Comparison of ENCODE assay signal across 1 cellular context in genomic region chr2:149410701-149411484, GRCh38.
TF ChIP-seq lines count a peak whose summit lies in the region.

No MANE protein-coding gene starts in this region.

TF ChIP-seq in HEK293, 187 proteins besides CTCF, POLR2A, EP300 and RAD21 (continued from another document):
- TF ChIP-seq BCL6B (tag by site-specific recombination; IDR thresholded peaks at IDR 0.05) (peak; percentile 24; the same call in 1 of the 2 replicates), ZBTB21 (tag by site-specific recombination; IDR thresholded peaks at IDR 0.05) (no peak)
